Comparison of ENCODE assay signal across 1 cellular context in the genomic region with DNA sequence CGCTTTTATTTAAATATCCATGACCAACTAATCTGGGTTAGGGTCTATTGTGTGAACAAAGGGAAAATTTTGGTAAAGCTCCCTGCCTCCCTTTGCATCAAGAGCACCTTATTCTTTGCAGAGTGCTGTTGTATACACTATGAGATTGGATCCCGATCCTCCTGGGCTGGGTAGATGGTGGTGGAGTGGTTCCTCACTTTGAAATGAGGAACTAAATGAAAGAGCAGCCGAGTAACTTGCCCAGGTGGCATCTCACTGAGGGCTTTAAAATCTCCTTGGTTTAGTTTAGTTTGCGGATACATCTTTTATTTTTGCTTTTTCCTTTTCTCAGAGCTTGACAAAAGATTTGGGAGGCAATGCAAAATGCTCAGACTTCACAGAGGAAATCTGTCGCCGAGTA.
TF ChIP-seq lines count a peak whose summit lies in the region.

No MANE protein-coding gene starts in this region.

TF ChIP-seq in GM12878, 131 proteins besides CTCF, POLR2A, EP300 and RAD21:
- no peak for TF ChIP-seq NRF1 (conservative IDR thresholded peaks at IDR 0.05; ENCODE audit: low read depth, low read length)
- TF ChIP-seq SREBF2 (IDR thresholded peaks at IDR 0.05; ENCODE audit: low read length): no peak
- no peak for TF ChIP-seq MTA3 (IDR thresholded peaks at IDR 0.05; ENCODE audit: borderline replicate concordance, low read length)
- no peak for TF ChIP-seq SMAD5 (IDR thresholded peaks at IDR 0.05; ENCODE audit: low read depth)
- no peak for TF ChIP-seq TBL1XR1 (IDR thresholded peaks at IDR 0.05; ENCODE audit: low read depth, low read length)
- TF ChIP-seq, protein P1, sequence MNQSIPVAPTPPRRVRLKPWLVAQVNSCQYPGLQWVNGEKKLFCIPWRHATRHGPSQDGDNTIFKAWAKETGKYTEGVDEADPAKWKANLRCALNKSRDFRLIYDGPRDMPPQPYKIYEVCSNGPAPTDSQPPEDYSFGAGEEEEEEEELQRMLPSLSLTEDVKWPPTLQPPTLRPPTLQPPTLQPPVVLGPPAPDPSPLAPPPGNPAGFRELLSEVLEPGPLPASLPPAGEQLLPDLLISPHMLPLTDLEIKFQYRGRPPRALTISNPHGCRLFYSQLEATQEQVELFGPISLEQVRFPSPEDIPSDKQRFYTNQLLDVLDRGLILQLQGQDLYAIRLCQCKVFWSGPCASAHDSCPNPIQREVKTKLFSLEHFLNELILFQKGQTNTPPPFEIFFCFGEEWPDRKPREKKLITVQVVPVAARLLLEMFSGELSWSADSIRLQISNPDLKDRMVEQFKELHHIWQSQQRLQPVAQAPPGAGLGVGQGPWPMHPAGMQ (IDR thresholded peaks at IDR 0.05; ENCODE audit: borderline replicate concordance): no peak
- TF ChIP-seq, protein P2, sequence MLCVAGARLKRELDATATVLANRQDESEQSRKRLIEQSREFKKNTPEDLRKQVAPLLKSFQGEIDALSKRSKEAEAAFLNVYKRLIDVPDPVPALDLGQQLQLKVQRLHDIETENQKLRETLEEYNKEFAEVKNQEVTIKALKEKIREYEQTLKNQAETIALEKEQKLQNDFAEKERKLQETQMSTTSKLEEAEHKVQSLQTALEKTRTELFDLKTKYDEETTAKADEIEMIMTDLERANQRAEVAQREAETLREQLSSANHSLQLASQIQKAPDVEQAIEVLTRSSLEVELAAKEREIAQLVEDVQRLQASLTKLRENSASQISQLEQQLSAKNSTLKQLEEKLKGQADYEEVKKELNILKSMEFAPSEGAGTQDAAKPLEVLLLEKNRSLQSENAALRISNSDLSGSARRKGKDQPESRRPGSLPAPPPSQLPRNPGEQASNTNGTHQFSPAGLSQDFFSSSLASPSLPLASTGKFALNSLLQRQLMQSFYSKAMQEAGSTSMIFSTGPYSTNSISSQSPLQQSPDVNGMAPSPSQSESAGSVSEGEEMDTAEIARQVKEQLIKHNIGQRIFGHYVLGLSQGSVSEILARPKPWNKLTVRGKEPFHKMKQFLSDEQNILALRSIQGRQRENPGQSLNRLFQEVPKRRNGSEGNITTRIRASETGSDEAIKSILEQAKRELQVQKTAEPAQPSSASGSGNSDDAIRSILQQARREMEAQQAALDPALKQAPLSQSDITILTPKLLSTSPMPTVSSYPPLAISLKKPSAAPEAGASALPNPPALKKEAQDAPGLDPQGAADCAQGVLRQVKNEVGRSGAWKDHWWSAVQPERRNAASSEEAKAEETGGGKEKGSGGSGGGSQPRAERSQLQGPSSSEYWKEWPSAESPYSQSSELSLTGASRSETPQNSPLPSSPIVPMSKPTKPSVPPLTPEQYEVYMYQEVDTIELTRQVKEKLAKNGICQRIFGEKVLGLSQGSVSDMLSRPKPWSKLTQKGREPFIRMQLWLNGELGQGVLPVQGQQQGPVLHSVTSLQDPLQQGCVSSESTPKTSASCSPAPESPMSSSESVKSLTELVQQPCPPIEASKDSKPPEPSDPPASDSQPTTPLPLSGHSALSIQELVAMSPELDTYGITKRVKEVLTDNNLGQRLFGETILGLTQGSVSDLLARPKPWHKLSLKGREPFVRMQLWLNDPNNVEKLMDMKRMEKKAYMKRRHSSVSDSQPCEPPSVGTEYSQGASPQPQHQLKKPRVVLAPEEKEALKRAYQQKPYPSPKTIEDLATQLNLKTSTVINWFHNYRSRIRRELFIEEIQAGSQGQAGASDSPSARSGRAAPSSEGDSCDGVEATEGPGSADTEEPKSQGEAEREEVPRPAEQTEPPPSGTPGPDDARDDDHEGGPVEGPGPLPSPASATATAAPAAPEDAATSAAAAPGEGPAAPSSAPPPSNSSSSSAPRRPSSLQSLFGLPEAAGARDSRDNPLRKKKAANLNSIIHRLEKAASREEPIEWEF (IDR thresholded peaks at IDR 0.05; ENCODE audit: insufficient replicate concordance, low read depth, low read length): no peak
- TF ChIP-seq JUND (IDR thresholded peaks at IDR 0.05; ENCODE audit: low read depth, low read length): no peak
- no peak for TF ChIP-seq NBN (IDR thresholded peaks at IDR 0.05)
